16 cellular contexts compared by ENCODE assay signal in the genomic region with DNA sequence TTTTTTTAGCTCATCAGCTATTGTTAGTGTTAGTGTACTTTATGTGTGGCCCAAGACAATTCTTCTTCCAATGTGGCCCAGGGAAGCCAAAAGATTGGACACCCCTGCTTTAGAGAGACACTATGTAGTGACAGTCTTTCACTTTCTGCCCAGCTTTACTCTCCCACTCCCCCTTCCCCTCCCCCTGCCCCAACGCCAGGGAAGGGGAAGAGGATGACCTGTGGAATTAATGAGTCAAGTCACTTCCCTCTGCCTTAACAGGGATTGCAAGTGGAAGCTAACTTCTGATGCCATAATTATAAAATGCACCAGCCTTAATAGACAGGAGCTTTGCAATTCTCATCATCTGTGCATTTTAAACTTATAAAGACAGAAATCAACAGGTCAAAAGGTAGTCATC. TPM values are rescaled to one million over a fixed set of nuclear protein-coding genes. Genes with fewer than 3 reads are reported as not detected.
A peak's percentile ranks its signal among the peaks of the same experiment; 100 is the strongest.
DNase-seq lines count a peak whose midpoint lies in the region; ATAC-seq and TF ChIP-seq lines count a peak whose summit lies in the region.
"Had no signal": no experiment of that assay in that cellular context is flagged by ENCODE, and none has a peak within 500 bp of the region (broad histone marks: within the 10 kb centered on the region; RNA-seq: fewer than 3 reads in every experiment).

No MANE protein-coding gene starts in this region.

- H3K9ac ChIP-seq in DND-41 (ENCODE audit: low read depth, low read length) = peak overlapping the region; percentile 74; the same call in 1 of the 2 replicates
- H3K9ac ChIP-seq in endodermal cell (ENCODE audit: extremely low read depth, low read length, poor library complexity, severe bottlenecking) = no peak overlapping the region
- no peak overlapping the region for H3K9ac ChIP-seq in mesenchymal stem cell (ENCODE audit: low read length)

- peaks cover 16% of the 10 kb centered on the region for H3K4me1 Mint-ChIP-seq in HFFc6 (ENCODE audit: low read depth)
- H3K4me1 Mint-ChIP-seq in endodermal cell = peaks cover 28% of the 10 kb centered on the region
- H3K4me1 Mint-ChIP-seq in neural crest cell = peaks cover 30% of the 10 kb centered on the region

- H3K27ac ChIP-seq in DND-41 (ENCODE audit: low read length) (no peak overlapping the region), endodermal cell (ENCODE audit: low read depth, low read length) (no peak overlapping the region), mesenchymal stem cell (ENCODE audit: low read length, poor library complexity, severe bottlenecking) (no peak overlapping the region)
- H3K27ac ChIP-seq: right lobe of liver, SJCRH30 had no signal

- no peak for TF ChIP-seq CTCF in DND-41 (IDR thresholded peaks at IDR 0.05; ENCODE audit: borderline replicate concordance, extremely low read depth, low read length, poor library complexity, severe bottlenecking)
- TF ChIP-seq CTCF in HFFc6 (IDR thresholded peaks at IDR 0.05) = no peak
- TF ChIP-seq CTCF in endodermal cell (conservative IDR thresholded peaks at IDR 0.05) = no peak
- no peak for TF ChIP-seq CTCF in neural crest cell (conservative IDR thresholded peaks at IDR 0.05)

- H3K4me1 ChIP-seq in DND-41 (ENCODE audit: insufficient read depth, low read length) (peaks cover 30% of the 10 kb centered on the region), endodermal cell (ENCODE audit: control insufficient read depth, insufficient read depth, low read length) (no peaks in the 10 kb centered on the region), mesenchymal stem cell (ENCODE audit: control insufficient read depth, insufficient read depth, low read depth, low read length) (peaks cover 7% of the 10 kb centered on the region)
- H3K4me1 ChIP-seq: right lobe of liver, SJCRH30 had no signal

- no peak overlapping the region for H4K91ac ChIP-seq in mesenchymal stem cell (ENCODE audit: low read length)

- H2AFZ ChIP-seq in DND-41 (ENCODE audit: low read depth, low read length) (no peak overlapping the region), mesenchymal stem cell (ENCODE audit: low read depth, low read length) (no peak overlapping the region)

- DNase-seq in DND-41 = no peak
- DNase-seq in HFFc6 = no peak
- DNase-seq in endodermal cell = no peak
- DNase-seq in neural crest cell (ENCODE audit: low read depth, low spot score) = no peak
- no peak for DNase-seq in activated CD4-positive, alpha-beta T cell treated with anti-CD3 and anti-CD28 coated beads for 4 hours
- no peak for DNase-seq in left lobe of liver (ENCODE audit: low spot score)
- no peak for DNase-seq in mesenchymal stem cell
- DNase-seq: activated CD4-positive, alpha-beta T cell treated with anti-CD3 and anti-CD28 coated beads, Interleukin-2, amount 50 U/mL, for 4 hours; DMS79; NCI-H1436; NCI-H345; right lobe of liver; SJCRH30; stimulated activated CD4-positive, alpha-beta T cell treated with anti-CD3 and anti-CD28 coated beads, Interleukin-4, amount 100 ng/mL, for 1 hour; tibial artery had no signal

- ATAC-seq in DND-41 (ENCODE audit: insufficient read depth, low read depth) (no peak), HG02759 (IDR thresholded peaks at IDR 0.05; ENCODE audit: unreplicated experiment) (no peak), left lobe of liver (no peak)

- peaks cover 3% of the 10 kb centered on the region; the same call in 1 of the 2 replicates for H3K27me3 Mint-ChIP-seq in HFFc6 (ENCODE audit: insufficient read depth)
- peaks cover 14% of the 10 kb centered on the region for H3K27me3 Mint-ChIP-seq in endodermal cell (ENCODE audit: insufficient read depth)
- H3K27me3 Mint-ChIP-seq in neural crest cell (ENCODE audit: low read depth) = peaks cover 4% of the 10 kb centered on the region

- H2BK5ac ChIP-seq in mesenchymal stem cell (ENCODE audit: low read depth, low read length, poor library complexity, severe bottlenecking) = no peak overlapping the region

- H3K4ac ChIP-seq in mesenchymal stem cell (ENCODE audit: low read depth in 1 of 2, low read length in 2 of 2) = no peak overlapping the region

- H2BK120ac ChIP-seq in mesenchymal stem cell (ENCODE audit: low read depth, low read length) = no peak overlapping the region

- peak overlapping the region in 1 of 2 experiments; percentile 74; a peak in 2 of 4 replicates for H3K4me3 ChIP-seq in DND-41 (ENCODE audit: low read depth in 1 of 2, low read length in 2 of 2)
- peak overlapping the region; percentile 89 for H3K4me3 ChIP-seq in endodermal cell (ENCODE audit: low read length)
- peak overlapping the region in 1 of 2 experiments; percentile 78 for H3K4me3 ChIP-seq in mesenchymal stem cell (ENCODE audit: insufficient read depth in 1 of 2, low read depth in 1 of 2, low read length in 2 of 2)
- H3K4me3 ChIP-seq: right lobe of liver had no signal

- no peak overlapping the region for H3K18ac ChIP-seq in mesenchymal stem cell (ENCODE audit: low read depth in 1 of 2, low read length in 2 of 2)

- H3K27ac Mint-ChIP-seq in HFFc6 (no peak overlapping the region), endodermal cell (no peak overlapping the region), neural crest cell (ENCODE audit: unreplicated experiment) (no peak overlapping the region)

- WGBS in endodermal cell (ENCODE audit: insufficient coverage in 1 of 2, insufficient read length in 1 of 2), 2 experiments = no CpG with 5 or more reads among the region's 1 CpG
- 33% methylated on average over 1 of the region's 1 CpG for WGBS in mesenchymal stem cell

- peaks cover 2% of the 10 kb centered on the region for H3K79me1 ChIP-seq in mesenchymal stem cell (replicated peaks; ENCODE audit: low read length, poor library complexity, severe bottlenecking)

- H3K36me3 Mint-ChIP-seq in HFFc6 (ENCODE audit: low read depth) (peaks cover 9% of the 10 kb centered on the region), endodermal cell (ENCODE audit: low read depth) (peaks cover 11% of the 10 kb centered on the region), neural crest cell (ENCODE audit: low read depth) (peaks cover 16% of the 10 kb centered on the region)

- peak overlapping the region; percentile 93; the same call in 1 of the 2 replicates for H3K4me2 ChIP-seq in DND-41 (ENCODE audit: insufficient read depth, low read length)
- no peak overlapping the region for H3K4me2 ChIP-seq in mesenchymal stem cell (ENCODE audit: low read length, poor library complexity, severe bottlenecking)

- H2BK12ac ChIP-seq in mesenchymal stem cell (ENCODE audit: low read length in 2 of 2) = no peak overlapping the region

- H2AK5ac ChIP-seq in mesenchymal stem cell (ENCODE audit: low read length, severe bottlenecking) = no peak overlapping the region

- H3K14ac ChIP-seq in mesenchymal stem cell (ENCODE audit: low read length in 2 of 2) = no peak overlapping the region

- H2BK15ac ChIP-seq in mesenchymal stem cell (ENCODE audit: low read depth, poor library complexity, severe bottlenecking) = no peak overlapping the region

- H3K4me3 Mint-ChIP-seq in HFFc6 (peak overlapping the region; percentile 81; the same call in 1 of the 2 replicates), endodermal cell (peak overlapping the region; percentile 76), neural crest cell (peak overlapping the region; percentile 93)

- peaks cover 30% of the 10 kb centered on the region for H3K79me2 ChIP-seq in DND-41 (ENCODE audit: insufficient read depth, low read length)

- no peak overlapping the region for H4K8ac ChIP-seq in mesenchymal stem cell (ENCODE audit: low read length)

- no peaks in the 10 kb centered on the region for H3K27me3 ChIP-seq in DND-41 (ENCODE audit: insufficient read depth, low read length, poor library complexity)
- no peaks in the 10 kb centered on the region for H3K27me3 ChIP-seq in endodermal cell (ENCODE audit: control insufficient read depth, insufficient read depth, low read length, poor library complexity, severe bottlenecking)
- no peaks in the 10 kb centered on the region for H3K27me3 ChIP-seq in mesenchymal stem cell (ENCODE audit: control insufficient read depth in 1 of 2, insufficient read depth in 1 of 2, low read length in 2 of 2)
- H3K27me3 ChIP-seq: right lobe of liver, SJCRH30, tibial artery had no signal

- peaks cover 11% of the 10 kb centered on the region; the same call in 1 of the 2 replicates for H4K20me1 ChIP-seq in DND-41 (ENCODE audit: insufficient read depth, low read length)

- no peak overlapping the region for H3K23ac ChIP-seq in mesenchymal stem cell (ENCODE audit: low read length in 2 of 2)

- H3K9me3 Mint-ChIP-seq in HFFc6 = peaks cover 27% of the 10 kb centered on the region
- peaks cover 2% of the 10 kb centered on the region for H3K9me3 Mint-ChIP-seq in endodermal cell
- H3K9me3 Mint-ChIP-seq in neural crest cell = peaks cover 10% of the 10 kb centered on the region

- H3K9me3 ChIP-seq in DND-41 (ENCODE audit: insufficient read depth, low read length, severe bottlenecking) (no peaks in the 10 kb centered on the region), endodermal cell (ENCODE audit: control insufficient read depth, low read length) (peaks cover 6% of the 10 kb centered on the region), mesenchymal stem cell (ENCODE audit: control insufficient read depth, low read length) (no peaks in the 10 kb centered on the region)
- H3K9me3 ChIP-seq: SJCRH30 had no signal

- H3K36me3 ChIP-seq in DND-41 (ENCODE audit: insufficient read depth, low read length) = peaks cover 7% of the 10 kb centered on the region; the same call in 1 of the 2 replicates
- no peaks in the 10 kb centered on the region for H3K36me3 ChIP-seq in endodermal cell (ENCODE audit: control insufficient read depth, insufficient read depth, low read length)
- no peaks in the 10 kb centered on the region for H3K36me3 ChIP-seq in mesenchymal stem cell (ENCODE audit: control insufficient read depth in 1 of 2, insufficient read depth in 2 of 2, low read depth in 1 of 2, low read length in 2 of 2)
- H3K36me3 ChIP-seq: right lobe of liver, SJCRH30, tibial artery had no signal

RNA-seq across cellular contexts. Expression of a gene that starts 1.6 kb away (rescaled TPM):
- 1 to 10 TPM; 3.2 to 4.6 (median 4.0) TPM for total RNA-seq in HFFc6 (2021; fragmentation: NEBNext Ultra II Directional; extraction: Animal tissue kit (Norgen Biotek cat#: 25700))
- total RNA-seq in endodermal cell (10 to 100 TPM; 12.6 to 19.4 TPM), neural crest cell (12.6 and 13.6 TPM in 2 replicates), left lobe of liver (0.83 TPM)
- 10.1 TPM for polyA plus RNA-seq in endodermal cell (2013, experiment 1 of 2)
- 12.3 TPM for polyA plus RNA-seq in endodermal cell (2013, experiment 2 of 2)
- 5.1 TPM for polyA plus RNA-seq in mesenchymal stem cell (2013, experiment 1 of 2)
- 5.3 TPM for polyA plus RNA-seq in mesenchymal stem cell (2013, experiment 2 of 2)

RNA-seq across cellular contexts. Expression of a gene that starts 27.8 kb away (rescaled TPM):
- total RNA-seq in HFFc6 (2021; fragmentation: NEBNext Ultra II Directional; extraction: Animal tissue kit (Norgen Biotek cat#: 25700)) = 1 to 10 TPM; 3.5 to 5.4 (median 4.4) TPM
- total RNA-seq in endodermal cell (10 to 100 TPM; 17.7 to 25.5 TPM), neural crest cell (14.5 and 15.8 TPM in 2 replicates), left lobe of liver (1.5 TPM)
- polyA plus RNA-seq in endodermal cell (2013, experiment 1 of 2) = 7.9 TPM
- 7.3 TPM for polyA plus RNA-seq in endodermal cell (2013, experiment 2 of 2)
- 3.1 TPM for polyA plus RNA-seq in mesenchymal stem cell (2013, experiment 1 of 2)
- 2.9 TPM for polyA plus RNA-seq in mesenchymal stem cell (2013, experiment 2 of 2)

RNA-seq across cellular contexts. Expression of a gene that starts 27.9 kb away (rescaled TPM):
- 10 to 100 TPM; 13.5 to 17.3 (median 16.2) TPM for total RNA-seq in HFFc6 (2021; fragmentation: NEBNext Ultra II Directional; extraction: Animal tissue kit (Norgen Biotek cat#: 25700))
- total RNA-seq in endodermal cell (10 to 100 TPM; 51.7 to 78.3 TPM), neural crest cell (22.7 and 23.8 TPM in 2 replicates), left lobe of liver (8.8 TPM)
- polyA plus RNA-seq in endodermal cell (2013, experiment 1 of 2) = 33.4 TPM
- polyA plus RNA-seq in endodermal cell (2013, experiment 2 of 2) = 33.4 TPM
- 15.7 TPM for polyA plus RNA-seq in mesenchymal stem cell (2013, experiment 1 of 2)
- polyA plus RNA-seq in mesenchymal stem cell (2013, experiment 2 of 2) = 14.0 TPM
